ENCODE assay signal across 1 cellular context in genomic region chr5:131795879-131796792, GRCh38.
A peak's percentile ranks its signal among the peaks of the same experiment; 100 is the strongest.
TF ChIP-seq lines count a peak whose summit lies in the region.

No MANE protein-coding gene starts in this region.

TF ChIP-seq in HepG2, 621 proteins besides CTCF, POLR2A, EP300 and RAD21 (continued from another document):
- no peak for TF ChIP-seq ZBTB43 (CRISPR knock-in tag; conservative IDR thresholded peaks at IDR 0.05)
- no peak for TF ChIP-seq SAFB2 (CRISPR knock-in tag; IDR thresholded peaks at IDR 0.05; ENCODE audit: borderline replicate concordance, low read depth)
- 0 out of 2 replicates have a peak, but pooled peaks have one; percentile 16 for TF ChIP-seq SNAPC5 (CRISPR knock-in tag; IDR thresholded peaks at IDR 0.05; ENCODE audit: borderline replicate concordance)
- TF ChIP-seq SRY (CRISPR knock-in tag; IDR thresholded peaks at IDR 0.05) = peak; percentile 60; the same call in 1 of the 2 replicates
- TF ChIP-seq BHLHE40 (IDR thresholded peaks at IDR 0.05; ENCODE audit: low read length) = peak; percentile 51; the same call in 1 of the 2 replicates
- no peak for TF ChIP-seq DMAP1 (CRISPR knock-in tag; IDR thresholded peaks at IDR 0.05)
- no peak for TF ChIP-seq KDM6A (CRISPR knock-in tag; IDR thresholded peaks at IDR 0.05; ENCODE audit: low read depth)
- no peak for TF ChIP-seq ZKSCAN1 (IDR thresholded peaks at IDR 0.05; ENCODE audit: low read length)
- no peak for TF ChIP-seq ZNF570 (CRISPR knock-in tag; IDR thresholded peaks at IDR 0.05; ENCODE audit: borderline replicate concordance)
- no peak for TF ChIP-seq HNF1B (CRISPR knock-in tag; IDR thresholded peaks at IDR 0.05)
- TF ChIP-seq MEIS1 (CRISPR knock-in tag; IDR thresholded peaks at IDR 0.05; ENCODE audit: borderline replicate concordance) = no peak
- no peak for TF ChIP-seq GPBP1L1 (CRISPR knock-in tag; IDR thresholded peaks at IDR 0.05)
- no peak for TF ChIP-seq ZNF781 (CRISPR knock-in tag; IDR thresholded peaks at IDR 0.05; ENCODE audit: borderline replicate concordance, not compliant biosample characterization)
- TF ChIP-seq SP4 (CRISPR knock-in tag; IDR thresholded peaks at IDR 0.05) = no peak
- no peak for TF ChIP-seq BRCA1 (CRISPR knock-in tag; IDR thresholded peaks at IDR 0.05)
- TF ChIP-seq POLR2AphosphoS2 (IDR thresholded peaks at IDR 0.05; ENCODE audit: low read depth, low read length) = no peak
- TF ChIP-seq ZNF253 (CRISPR knock-in tag; IDR thresholded peaks at IDR 0.05; ENCODE audit: borderline replicate concordance) = 0 out of 2 replicates have a peak, but pooled peaks have one; percentile 14
- TF ChIP-seq REL (CRISPR knock-in tag; conservative IDR thresholded peaks at IDR 0.05) = peak; percentile 5; the same call in 1 of the 2 replicates
- TF ChIP-seq MTF2 (CRISPR knock-in tag; IDR thresholded peaks at IDR 0.05; ENCODE audit: borderline replicate concordance) = no peak
- TF ChIP-seq ELF4 (CRISPR knock-in tag; IDR thresholded peaks at IDR 0.05; ENCODE audit: borderline replicate concordance) = no peak
- TF ChIP-seq ZNF441 (CRISPR knock-in tag; IDR thresholded peaks at IDR 0.05; ENCODE audit: borderline replicate concordance) = peak; percentile 23; the same call in 1 of the 2 replicates
- TF ChIP-seq NCOA2 (CRISPR knock-in tag; IDR thresholded peaks at IDR 0.05) = no peak
- TF ChIP-seq MLLT10 (CRISPR knock-in tag; IDR thresholded peaks at IDR 0.05) = no peak
- TF ChIP-seq FOXA1 (IDR thresholded peaks at IDR 0.05) = no peak
- no peak for TF ChIP-seq FOXA1 (CRISPR knock-in tag; IDR thresholded peaks at IDR 0.05)
- no peak for TF ChIP-seq THAP11 (CRISPR knock-in tag; IDR thresholded peaks at IDR 0.05)
- no peak for TF ChIP-seq ZNF383 (CRISPR knock-in tag; IDR thresholded peaks at IDR 0.05; ENCODE audit: borderline replicate concordance)
- TF ChIP-seq ZSCAN22 (CRISPR knock-in tag; IDR thresholded peaks at IDR 0.05) = no peak
- 0 out of 2 replicates have a peak, but pooled peaks have one; percentile 2 for TF ChIP-seq ZSCAN9 (CRISPR knock-in tag; IDR thresholded peaks at IDR 0.05; ENCODE audit: borderline replicate concordance)
- TF ChIP-seq TFE3 (CRISPR knock-in tag; IDR thresholded peaks at IDR 0.05) = no peak
- no peak for TF ChIP-seq CCAR2 (optimal IDR thresholded peaks at IDR 0.05; ENCODE audit: low read depth, low read length)
- no peak; the same call in 1 of the 2 replicates for TF ChIP-seq KDM5B (CRISPR knock-in tag; IDR thresholded peaks at IDR 0.05; ENCODE audit: borderline replicate concordance)
- TF ChIP-seq CCDC6 (CRISPR knock-in tag; IDR thresholded peaks at IDR 0.05) = no peak
- TF ChIP-seq KLF6 (CRISPR knock-in tag; IDR thresholded peaks at IDR 0.05) = no peak
- TF ChIP-seq ZFP41 (CRISPR knock-in tag; IDR thresholded peaks at IDR 0.05; ENCODE audit: borderline replicate concordance) = no peak
- no peak for TF ChIP-seq SNRNP70 (IDR thresholded peaks at IDR 0.05; ENCODE audit: low read depth, low read length)
- TF ChIP-seq EHMT2 (IDR thresholded peaks at IDR 0.05; ENCODE audit: borderline replicate concordance, low read depth, low read length) = no peak
- TF ChIP-seq AKAP8 (CRISPR knock-in tag; IDR thresholded peaks at IDR 0.05) = no peak
- TF ChIP-seq JARID2 (CRISPR knock-in tag; IDR thresholded peaks at IDR 0.05; ENCODE audit: insufficient replicate concordance) = peak; percentile 46
- 0 out of 2 replicates have a peak, but pooled peaks have one; percentile 67 for TF ChIP-seq TERF1 (CRISPR knock-in tag; IDR thresholded peaks at IDR 0.05)
- TF ChIP-seq STAG1 (CRISPR knock-in tag; IDR thresholded peaks at IDR 0.05) = 0 out of 2 replicates have a peak, but pooled peaks have one; percentile 1
- TF ChIP-seq ZNF501 (CRISPR knock-in tag; IDR thresholded peaks at IDR 0.05) = no peak; the same call in 1 of the 2 replicates
- TF ChIP-seq ZNF550 (CRISPR knock-in tag; IDR thresholded peaks at IDR 0.05; ENCODE audit: borderline replicate concordance) = no peak
- TF ChIP-seq NFE2L2 (IDR thresholded peaks at IDR 0.05; ENCODE audit: low read length) = no peak
- 0 out of 2 replicates have a peak, but pooled peaks have one; percentile 1 for TF ChIP-seq SNAI1 (CRISPR knock-in tag; IDR thresholded peaks at IDR 0.05; ENCODE audit: borderline replicate concordance)
- no peak for TF ChIP-seq ZBTB46 (CRISPR knock-in tag; IDR thresholded peaks at IDR 0.05; ENCODE audit: borderline replicate concordance)
- no peak for TF ChIP-seq NFIB (CRISPR knock-in tag; IDR thresholded peaks at IDR 0.05; ENCODE audit: borderline replicate concordance)
- no peak for TF ChIP-seq RBM22 (optimal IDR thresholded peaks at IDR 0.05; ENCODE audit: low read length)
- TF ChIP-seq FOSL2 (CRISPR knock-in tag; IDR thresholded peaks at IDR 0.05) = no peak
- TF ChIP-seq ZNF101 (CRISPR knock-in tag; IDR thresholded peaks at IDR 0.05; ENCODE audit: borderline replicate concordance, low read depth) = no peak
- no peak for TF ChIP-seq ZNF280D (CRISPR knock-in tag; IDR thresholded peaks at IDR 0.05)
- peak; percentile 18; the same call in 1 of the 2 replicates for TF ChIP-seq ZBTB8A (CRISPR knock-in tag; IDR thresholded peaks at IDR 0.05; ENCODE audit: borderline replicate concordance, low read depth)
- TF ChIP-seq ZBED4 (CRISPR knock-in tag; IDR thresholded peaks at IDR 0.05; ENCODE audit: borderline replicate concordance) = no peak
